ENCODE assay signal across 1 cellular context in the genomic region with DNA sequence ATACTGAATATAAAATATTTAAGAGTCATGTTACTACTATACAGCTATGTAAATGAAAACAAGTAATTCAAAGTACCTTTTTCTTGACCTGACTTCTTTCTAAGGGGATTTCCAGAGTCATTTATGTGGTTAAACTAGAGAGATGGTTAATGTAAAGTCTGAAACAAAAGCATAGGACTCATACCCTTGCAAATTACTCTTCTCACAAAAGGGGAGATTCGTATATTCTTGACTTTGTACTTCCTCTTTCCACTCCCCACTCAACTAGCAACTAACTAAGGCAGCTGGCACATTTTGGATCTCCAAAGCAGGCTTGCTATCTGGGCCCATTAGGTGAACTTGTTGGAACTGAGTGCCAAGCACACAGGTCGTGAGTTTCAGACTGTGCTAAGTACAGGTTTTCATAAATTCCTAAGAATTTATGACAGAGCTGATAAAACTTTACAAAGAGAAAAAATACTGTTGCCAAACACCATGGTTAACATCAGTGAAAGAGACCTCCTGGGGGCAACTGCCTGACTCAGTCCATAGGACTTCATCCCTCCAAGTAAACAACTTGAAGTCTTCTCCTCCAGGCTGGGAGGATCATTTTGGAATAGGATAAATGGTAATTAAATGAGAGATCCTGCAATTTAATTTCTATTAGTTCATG.
TF ChIP-seq lines count a peak whose summit lies in the region.

No MANE protein-coding gene starts in this region.

TF ChIP-seq in GM12878, 131 proteins besides CTCF, POLR2A, EP300 and RAD21 (continued from another document and continues in another):
- TF ChIP-seq, protein P1, sequence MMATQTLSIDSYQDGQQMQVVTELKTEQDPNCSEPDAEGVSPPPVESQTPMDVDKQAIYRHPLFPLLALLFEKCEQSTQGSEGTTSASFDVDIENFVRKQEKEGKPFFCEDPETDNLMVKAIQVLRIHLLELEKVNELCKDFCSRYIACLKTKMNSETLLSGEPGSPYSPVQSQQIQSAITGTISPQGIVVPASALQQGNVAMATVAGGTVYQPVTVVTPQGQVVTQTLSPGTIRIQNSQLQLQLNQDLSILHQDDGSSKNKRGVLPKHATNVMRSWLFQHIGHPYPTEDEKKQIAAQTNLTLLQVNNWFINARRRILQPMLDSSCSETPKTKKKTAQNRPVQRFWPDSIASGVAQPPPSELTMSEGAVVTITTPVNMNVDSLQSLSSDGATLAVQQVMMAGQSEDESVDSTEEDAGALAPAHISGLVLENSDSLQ (IDR thresholded peaks at IDR 0.05): no peak
- TF ChIP-seq ATF7 (IDR thresholded peaks at IDR 0.05; ENCODE audit: low read depth) (peak; percentile 61), FOXM1 (IDR thresholded peaks at IDR 0.05; ENCODE audit: low read depth, low read length) (peak; percentile 31; the same call in 1 of the 2 replicates), SREBF2 (IDR thresholded peaks at IDR 0.05; ENCODE audit: low read length) (no peak), TBL1XR1 (IDR thresholded peaks at IDR 0.05; ENCODE audit: low read depth, low read length) (no peak), POU2F2 (IDR thresholded peaks at IDR 0.05; ENCODE audit: borderline replicate concordance, low read depth, low read length) (0 out of 3 replicates have a peak, but pooled peaks have one; percentile 27), TAF1 (IDR thresholded peaks at IDR 0.05; ENCODE audit: borderline replicate concordance, low read depth, low read length) (no peak), YY1 (IDR thresholded peaks at IDR 0.05; ENCODE audit: low read depth, low read length) (no peak), LARP7 (IDR thresholded peaks at IDR 0.05) (no peak), NFIC (IDR thresholded peaks at IDR 0.05; ENCODE audit: low read depth, low read length) (peak; percentile 66; the same call in 1 of the 2 replicates), RELA (IDR thresholded peaks at IDR 0.05; ENCODE audit: borderline replicate concordance, partially characterized antibody) (peak; percentile 92), BCL11A (IDR thresholded peaks at IDR 0.05; ENCODE audit: low read depth, low read length) (peak; percentile 67; the same call in 1 of the 2 replicates), CHD4 (IDR thresholded peaks at IDR 0.05) (no peak), CBFB (IDR thresholded peaks at IDR 0.05; ENCODE audit: low read depth) (no peak), SPI1 (IDR thresholded peaks at IDR 0.05; ENCODE audit: borderline replicate concordance, insufficient read depth, low read depth, low read length) (peak; percentile 80; the same call in 1 of the 2 replicates), SKIL (IDR thresholded peaks at IDR 0.05; ENCODE audit: low read depth, poor library complexity, severe bottlenecking) (peak; percentile 67), CBX3 (IDR thresholded peaks at IDR 0.05; ENCODE audit: borderline replicate concordance, low read depth) (no peak), KAT2A (conservative IDR thresholded peaks at IDR 0.05; ENCODE audit: control insufficient read depth, low read depth, low read length) (no peak), NR2C2 (IDR thresholded peaks at IDR 0.05; ENCODE audit: borderline replicate concordance, control insufficient read depth, insufficient read length, low read depth) (no peak), JUNB (IDR thresholded peaks at IDR 0.05) (peak; percentile 45), IRF4 (IDR thresholded peaks at IDR 0.05; ENCODE audit: low read depth, low read length) (no peak), PAX5 (IDR thresholded peaks at IDR 0.05; ENCODE audit: borderline replicate concordance, low read depth, low read length) (peak; percentile 48; the same call in 1 of the 2 replicates), SIX5 (IDR thresholded peaks at IDR 0.05; ENCODE audit: low read depth, low read length, severe bottlenecking) (no peak), ZNF622 (IDR thresholded peaks at IDR 0.05) (no peak), MTA3 (IDR thresholded peaks at IDR 0.05; ENCODE audit: borderline replicate concordance, low read length) (no peak), PML (IDR thresholded peaks at IDR 0.05; ENCODE audit: low read length) (no peak), JUND (IDR thresholded peaks at IDR 0.05; ENCODE audit: low read depth, low read length) (peak; percentile 13; the same call in 1 of the 2 replicates)
- TF ChIP-seq, protein P2, sequence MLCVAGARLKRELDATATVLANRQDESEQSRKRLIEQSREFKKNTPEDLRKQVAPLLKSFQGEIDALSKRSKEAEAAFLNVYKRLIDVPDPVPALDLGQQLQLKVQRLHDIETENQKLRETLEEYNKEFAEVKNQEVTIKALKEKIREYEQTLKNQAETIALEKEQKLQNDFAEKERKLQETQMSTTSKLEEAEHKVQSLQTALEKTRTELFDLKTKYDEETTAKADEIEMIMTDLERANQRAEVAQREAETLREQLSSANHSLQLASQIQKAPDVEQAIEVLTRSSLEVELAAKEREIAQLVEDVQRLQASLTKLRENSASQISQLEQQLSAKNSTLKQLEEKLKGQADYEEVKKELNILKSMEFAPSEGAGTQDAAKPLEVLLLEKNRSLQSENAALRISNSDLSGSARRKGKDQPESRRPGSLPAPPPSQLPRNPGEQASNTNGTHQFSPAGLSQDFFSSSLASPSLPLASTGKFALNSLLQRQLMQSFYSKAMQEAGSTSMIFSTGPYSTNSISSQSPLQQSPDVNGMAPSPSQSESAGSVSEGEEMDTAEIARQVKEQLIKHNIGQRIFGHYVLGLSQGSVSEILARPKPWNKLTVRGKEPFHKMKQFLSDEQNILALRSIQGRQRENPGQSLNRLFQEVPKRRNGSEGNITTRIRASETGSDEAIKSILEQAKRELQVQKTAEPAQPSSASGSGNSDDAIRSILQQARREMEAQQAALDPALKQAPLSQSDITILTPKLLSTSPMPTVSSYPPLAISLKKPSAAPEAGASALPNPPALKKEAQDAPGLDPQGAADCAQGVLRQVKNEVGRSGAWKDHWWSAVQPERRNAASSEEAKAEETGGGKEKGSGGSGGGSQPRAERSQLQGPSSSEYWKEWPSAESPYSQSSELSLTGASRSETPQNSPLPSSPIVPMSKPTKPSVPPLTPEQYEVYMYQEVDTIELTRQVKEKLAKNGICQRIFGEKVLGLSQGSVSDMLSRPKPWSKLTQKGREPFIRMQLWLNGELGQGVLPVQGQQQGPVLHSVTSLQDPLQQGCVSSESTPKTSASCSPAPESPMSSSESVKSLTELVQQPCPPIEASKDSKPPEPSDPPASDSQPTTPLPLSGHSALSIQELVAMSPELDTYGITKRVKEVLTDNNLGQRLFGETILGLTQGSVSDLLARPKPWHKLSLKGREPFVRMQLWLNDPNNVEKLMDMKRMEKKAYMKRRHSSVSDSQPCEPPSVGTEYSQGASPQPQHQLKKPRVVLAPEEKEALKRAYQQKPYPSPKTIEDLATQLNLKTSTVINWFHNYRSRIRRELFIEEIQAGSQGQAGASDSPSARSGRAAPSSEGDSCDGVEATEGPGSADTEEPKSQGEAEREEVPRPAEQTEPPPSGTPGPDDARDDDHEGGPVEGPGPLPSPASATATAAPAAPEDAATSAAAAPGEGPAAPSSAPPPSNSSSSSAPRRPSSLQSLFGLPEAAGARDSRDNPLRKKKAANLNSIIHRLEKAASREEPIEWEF (IDR thresholded peaks at IDR 0.05; ENCODE audit: insufficient replicate concordance, low read depth, low read length): no peak
- TF ChIP-seq, protein P3, sequence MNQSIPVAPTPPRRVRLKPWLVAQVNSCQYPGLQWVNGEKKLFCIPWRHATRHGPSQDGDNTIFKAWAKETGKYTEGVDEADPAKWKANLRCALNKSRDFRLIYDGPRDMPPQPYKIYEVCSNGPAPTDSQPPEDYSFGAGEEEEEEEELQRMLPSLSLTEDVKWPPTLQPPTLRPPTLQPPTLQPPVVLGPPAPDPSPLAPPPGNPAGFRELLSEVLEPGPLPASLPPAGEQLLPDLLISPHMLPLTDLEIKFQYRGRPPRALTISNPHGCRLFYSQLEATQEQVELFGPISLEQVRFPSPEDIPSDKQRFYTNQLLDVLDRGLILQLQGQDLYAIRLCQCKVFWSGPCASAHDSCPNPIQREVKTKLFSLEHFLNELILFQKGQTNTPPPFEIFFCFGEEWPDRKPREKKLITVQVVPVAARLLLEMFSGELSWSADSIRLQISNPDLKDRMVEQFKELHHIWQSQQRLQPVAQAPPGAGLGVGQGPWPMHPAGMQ (IDR thresholded peaks at IDR 0.05; ENCODE audit: borderline replicate concordance): no peak
- TF ChIP-seq, protein P4, sequence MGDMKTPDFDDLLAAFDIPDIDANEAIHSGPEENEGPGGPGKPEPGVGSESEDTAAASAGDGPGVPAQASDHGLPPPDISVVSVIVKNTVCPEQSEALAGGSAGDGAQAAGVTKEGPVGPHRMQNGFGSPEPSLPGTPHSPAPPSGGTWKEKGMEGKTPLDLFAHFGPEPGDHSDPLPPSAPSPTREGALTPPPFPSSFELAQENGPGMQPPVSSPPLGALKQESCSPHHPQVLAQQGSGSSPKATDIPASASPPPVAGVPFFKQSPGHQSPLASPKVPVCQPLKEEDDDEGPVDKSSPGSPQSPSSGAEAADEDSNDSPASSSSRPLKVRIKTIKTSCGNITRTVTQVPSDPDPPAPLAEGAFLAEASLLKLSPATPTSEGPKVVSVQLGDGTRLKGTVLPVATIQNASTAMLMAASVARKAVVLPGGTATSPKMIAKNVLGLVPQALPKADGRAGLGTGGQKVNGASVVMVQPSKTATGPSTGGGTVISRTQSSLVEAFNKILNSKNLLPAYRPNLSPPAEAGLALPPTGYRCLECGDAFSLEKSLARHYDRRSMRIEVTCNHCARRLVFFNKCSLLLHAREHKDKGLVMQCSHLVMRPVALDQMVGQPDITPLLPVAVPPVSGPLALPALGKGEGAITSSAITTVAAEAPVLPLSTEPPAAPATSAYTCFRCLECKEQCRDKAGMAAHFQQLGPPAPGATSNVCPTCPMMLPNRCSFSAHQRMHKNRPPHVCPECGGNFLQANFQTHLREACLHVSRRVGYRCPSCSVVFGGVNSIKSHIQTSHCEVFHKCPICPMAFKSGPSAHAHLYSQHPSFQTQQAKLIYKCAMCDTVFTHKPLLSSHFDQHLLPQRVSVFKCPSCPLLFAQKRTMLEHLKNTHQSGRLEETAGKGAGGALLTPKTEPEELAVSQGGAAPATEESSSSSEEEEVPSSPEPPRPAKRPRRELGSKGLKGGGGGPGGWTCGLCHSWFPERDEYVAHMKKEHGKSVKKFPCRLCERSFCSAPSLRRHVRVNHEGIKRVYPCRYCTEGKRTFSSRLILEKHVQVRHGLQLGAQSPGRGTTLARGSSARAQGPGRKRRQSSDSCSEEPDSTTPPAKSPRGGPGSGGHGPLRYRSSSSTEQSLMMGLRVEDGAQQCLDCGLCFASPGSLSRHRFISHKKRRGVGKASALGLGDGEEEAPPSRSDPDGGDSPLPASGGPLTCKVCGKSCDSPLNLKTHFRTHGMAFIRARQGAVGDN (IDR thresholded peaks at IDR 0.05): no peak
- TF ChIP-seq, protein P5, sequence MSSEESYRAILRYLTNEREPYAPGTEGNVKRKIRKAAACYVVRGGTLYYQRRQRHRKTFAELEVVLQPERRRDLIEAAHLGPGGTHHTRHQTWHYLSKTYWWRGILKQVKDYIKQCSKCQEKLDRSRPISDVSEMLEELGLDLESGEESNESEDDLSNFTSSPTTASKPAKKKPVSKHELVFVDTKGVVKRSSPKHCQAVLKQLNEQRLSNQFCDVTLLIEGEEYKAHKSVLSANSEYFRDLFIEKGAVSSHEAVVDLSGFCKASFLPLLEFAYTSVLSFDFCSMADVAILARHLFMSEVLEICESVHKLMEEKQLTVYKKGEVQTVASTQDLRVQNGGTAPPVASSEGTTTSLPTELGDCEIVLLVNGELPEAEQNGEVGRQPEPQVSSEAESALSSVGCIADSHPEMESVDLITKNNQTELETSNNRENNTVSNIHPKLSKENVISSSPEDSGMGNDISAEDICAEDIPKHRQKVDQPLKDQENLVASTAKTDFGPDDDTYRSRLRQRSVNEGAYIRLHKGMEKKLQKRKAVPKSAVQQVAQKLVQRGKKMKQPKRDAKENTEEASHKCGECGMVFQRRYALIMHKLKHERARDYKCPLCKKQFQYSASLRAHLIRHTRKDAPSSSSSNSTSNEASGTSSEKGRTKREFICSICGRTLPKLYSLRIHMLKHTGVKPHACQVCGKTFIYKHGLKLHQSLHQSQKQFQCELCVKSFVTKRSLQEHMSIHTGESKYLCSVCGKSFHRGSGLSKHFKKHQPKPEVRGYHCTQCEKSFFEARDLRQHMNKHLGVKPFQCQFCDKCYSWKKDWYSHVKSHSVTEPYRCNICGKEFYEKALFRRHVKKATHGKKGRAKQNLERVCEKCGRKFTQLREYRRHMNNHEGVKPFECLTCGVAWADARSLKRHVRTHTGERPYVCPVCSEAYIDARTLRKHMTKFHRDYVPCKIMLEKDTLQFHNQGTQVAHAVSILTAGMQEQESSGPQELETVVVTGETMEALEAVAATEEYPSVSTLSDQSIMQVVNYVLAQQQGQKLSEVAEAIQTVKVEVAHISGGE (CRISPR knock-in tag; IDR thresholded peaks at IDR 0.05): no peak
- TF ChIP-seq, protein P6, sequence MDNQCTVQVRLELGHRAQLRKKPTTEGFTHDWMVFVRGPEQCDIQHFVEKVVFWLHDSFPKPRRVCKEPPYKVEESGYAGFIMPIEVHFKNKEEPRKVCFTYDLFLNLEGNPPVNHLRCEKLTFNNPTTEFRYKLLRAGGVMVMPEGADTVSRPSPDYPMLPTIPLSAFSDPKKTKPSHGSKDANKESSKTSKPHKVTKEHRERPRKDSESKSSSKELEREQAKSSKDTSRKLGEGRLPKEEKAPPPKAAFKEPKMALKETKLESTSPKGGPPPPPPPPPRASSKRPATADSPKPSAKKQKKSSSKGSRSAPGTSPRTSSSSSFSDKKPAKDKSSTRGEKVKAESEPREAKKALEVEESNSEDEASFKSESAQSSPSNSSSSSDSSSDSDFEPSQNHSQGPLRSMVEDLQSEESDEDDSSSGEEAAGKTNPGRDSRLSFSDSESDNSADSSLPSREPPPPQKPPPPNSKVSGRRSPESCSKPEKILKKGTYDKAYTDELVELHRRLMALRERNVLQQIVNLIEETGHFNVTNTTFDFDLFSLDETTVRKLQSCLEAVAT (IDR thresholded peaks at IDR 0.05): no peak
